In genomic region chr6:53984163-53984562, GRCh38 we compare ENCODE assay signal across 12 cellular contexts.
DNase-seq lines count a peak whose midpoint lies in the region; ATAC-seq, FAIRE-seq and TF ChIP-seq lines count a peak whose summit lies in the region.
"Had no signal": no experiment of that assay in that cellular context is flagged by ENCODE, and none has a peak within 500 bp of the region (broad histone marks: within the 10 kb centered on the region; RNA-seq: fewer than 3 reads in every experiment).

No MANE protein-coding gene starts in this region.

- peak overlapping the region; percentile 66 for H3K27ac Mint-ChIP-seq in osteocyte (ENCODE audit: unreplicated experiment)
- H3K27ac Mint-ChIP-seq in endodermal cell, result no peak overlapping the region

- no peaks in the 10 kb centered on the region for H3K27me3 ChIP-seq in endodermal cell (ENCODE audit: control insufficient read depth, insufficient read depth, low read length, poor library complexity, severe bottlenecking)

- H3K4me1 Mint-ChIP-seq in osteocyte (ENCODE audit: unreplicated experiment) (peaks cover 34% of the 10 kb centered on the region), endodermal cell (peaks cover 8% of the 10 kb centered on the region)
- H3K4me1 Mint-ChIP-seq: central memory CD8-positive, alpha-beta T cell had no signal

- no peak for ATAC-seq in GM19324 (IDR thresholded peaks at IDR 0.05; ENCODE audit: low FRiP score, unreplicated experiment)
- ATAC-seq in stimulated activated naive CD8-positive, alpha-beta T cell treated with anti-CD3 and anti-CD28 coated beads, Interleukin-15, Interleukin-2, amounts not matched to agents 100 U/mL and 50 U/mL, for 24 hours, result no peak

- TF ChIP-seq CTCF in osteocyte (IDR thresholded peaks at IDR 0.05), result no peak
- TF ChIP-seq CTCF in endodermal cell (conservative IDR thresholded peaks at IDR 0.05), result no peak

- peak; percentile 99 for FAIRE-seq in RCC 7860 (lab: Jason Lieb, UNC)

- 81 to 100% methylated on average over 1 to 2 of the region's 2 CpGs for WGBS in endodermal cell (ENCODE audit: insufficient coverage in 1 of 2, insufficient read length in 1 of 2), 2 experiments

- DNase-seq in EH (ENCODE audit: low read depth), result peak; percentile 97
- peak; percentile 93 for DNase-seq in RCC 7860 (ENCODE audit: low spot score)
- peak; percentile 49 to 91 for DNase-seq in dermis microvascular lymphatic vessel endothelial cell (ENCODE audit: low read depth in 2 of 2)
- no peak for DNase-seq in osteocyte (ENCODE audit: extremely low spot score, unreplicated experiment)
- DNase-seq in endodermal cell, result no peak
- no peak for DNase-seq in stimulated activated CD8-positive, alpha-beta memory T cell treated with anti-CD3 and anti-CD28 coated beads, Interleukin-4, amount 100 ng/mL, for 48 hours
- DNase-seq in stimulated activated naive CD8-positive, alpha-beta T cell treated with anti-CD3 and anti-CD28 coated beads, Interleukin-15, Interleukin-2, amounts not matched to agents 100 U/mL and 50 U/mL, for 24 hours, result no peak
- DNase-seq: hypothalamus; NK-92 treated with Interleukin-12 subunit alpha and Interleukin-12 subunit beta, amount 100 ng/mL, for 24 hours; T-helper 9 cell had no signal

- H3K9me3 ChIP-seq in endodermal cell (ENCODE audit: control insufficient read depth, low read length), result no peaks in the 10 kb centered on the region

- no peak overlapping the region for H3K27ac ChIP-seq in endodermal cell (ENCODE audit: low read depth, low read length)

- H3K4me3 ChIP-seq in endodermal cell (ENCODE audit: low read length), result no peak overlapping the region

- H3K36me3 Mint-ChIP-seq in osteocyte (ENCODE audit: unreplicated experiment) (no peaks in the 10 kb centered on the region), endodermal cell (ENCODE audit: low read depth) (no peaks in the 10 kb centered on the region)

- no peaks in the 10 kb centered on the region for H3K36me3 ChIP-seq in endodermal cell (ENCODE audit: control insufficient read depth, insufficient read depth, low read length)

- no peaks in the 10 kb centered on the region for H3K4me1 ChIP-seq in endodermal cell (ENCODE audit: control insufficient read depth, insufficient read depth, low read length)

- no peak overlapping the region for H3K4me3 Mint-ChIP-seq in osteocyte (ENCODE audit: unreplicated experiment)
- H3K4me3 Mint-ChIP-seq in endodermal cell, result no peak overlapping the region
- H3K4me3 Mint-ChIP-seq: central memory CD8-positive, alpha-beta T cell had no signal

- H3K27me3 Mint-ChIP-seq in osteocyte (ENCODE audit: unreplicated experiment) (no peaks in the 10 kb centered on the region), endodermal cell (ENCODE audit: insufficient read depth) (no peaks in the 10 kb centered on the region)

- no peak overlapping the region for H3K9ac ChIP-seq in endodermal cell (ENCODE audit: extremely low read depth, low read length, poor library complexity, severe bottlenecking)

- no peaks in the 10 kb centered on the region for H3K9me3 Mint-ChIP-seq in osteocyte (ENCODE audit: unreplicated experiment)
- no peaks in the 10 kb centered on the region for H3K9me3 Mint-ChIP-seq in endodermal cell
- H3K9me3 Mint-ChIP-seq: central memory CD8-positive, alpha-beta T cell had no signal

Comparison
In these comparisons a context has a peak if more than half of its experiments do, and no peak if none do; other contexts are left out.
1. DNase-seq: peak in EH (single experiment), RCC 7860 (single experiment) and dermis microvascular lymphatic vessel endothelial cell (2 of 2); none in osteocyte (single experiment), endodermal cell (single experiment), stimulated activated CD8-positive, alpha-beta memory T cell treated with anti-CD3 and anti-CD28 coated beads, Interleukin-4, amount 100 ng/mL, for 48 hours (single experiment) and stimulated activated naive CD8-positive, alpha-beta T cell treated with anti-CD3 and anti-CD28 coated beads, Interleukin-15, Interleukin-2, amounts not matched to agents 100 U/mL and 50 U/mL, for 24 hours (single experiment).